ENCODE assay signal across 13 cellular contexts in the genomic region with DNA sequence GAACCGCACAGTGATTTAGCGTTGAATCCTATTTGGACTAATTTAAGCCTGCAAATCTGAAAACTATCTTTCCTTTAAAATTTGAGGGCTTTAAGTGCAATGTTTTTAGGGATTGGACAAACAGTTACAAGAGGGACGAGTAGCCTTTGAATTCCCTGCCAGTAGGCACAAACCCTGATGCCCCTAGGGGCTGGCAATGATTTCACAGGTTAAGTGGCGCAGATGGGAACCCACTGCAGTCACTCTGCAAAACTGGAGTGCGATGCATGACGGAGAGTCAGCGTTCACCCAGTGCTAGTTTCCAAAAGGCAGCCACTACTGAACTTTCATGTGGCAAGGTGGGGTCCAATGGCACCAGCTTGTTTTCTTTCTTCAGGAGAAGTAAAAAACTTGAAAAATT.
DNase-seq lines count a peak whose midpoint lies in the region; ATAC-seq and TF ChIP-seq lines count a peak whose summit lies in the region.
"Had no signal": no experiment of that assay in that cellular context is flagged by ENCODE, and none has a peak within 500 bp of the region (broad histone marks: within the 10 kb centered on the region; RNA-seq: fewer than 3 reads in every experiment).

No MANE protein-coding gene starts in this region.

- H3K9me3 ChIP-seq in osteoblast (ENCODE audit: low read depth, low read length), result no peaks in the 10 kb centered on the region
- H3K9me3 ChIP-seq: spleen had no signal

- no peaks in the 10 kb centered on the region for H4K20me1 ChIP-seq in osteoblast (ENCODE audit: insufficient read depth, low read length)

- in situ Hi-C loops in brain microvascular endothelial cell (cut with HindIII; ENCODE audit: low pct_ligation_motif_present, low sequenced_read_pairs), result no loop called here

- H3K4me3 ChIP-seq in brain microvascular endothelial cell (ENCODE audit: low read depth, low read length), result no peak overlapping the region
- H3K4me3 ChIP-seq in osteoblast (ENCODE audit: insufficient read depth, low read length), result no peak overlapping the region
- H3K4me3 ChIP-seq: spleen had no signal

- no peaks in the 10 kb centered on the region for H3K36me3 ChIP-seq in brain microvascular endothelial cell (replicated peaks)
- no peaks in the 10 kb centered on the region for H3K36me3 ChIP-seq in osteoblast (ENCODE audit: insufficient read depth, low read length)
- H3K36me3 ChIP-seq: spleen had no signal

- peaks cover 7% of the 10 kb centered on the region for H3K79me2 ChIP-seq in osteoblast (ENCODE audit: insufficient read depth, low read length)

- TF ChIP-seq CTCF in brain microvascular endothelial cell (IDR thresholded peaks at IDR 0.05; ENCODE audit: low read depth, low read length, missing control alignments) (peak; percentile 39), osteoblast (IDR thresholded peaks at IDR 0.05; ENCODE audit: extremely low read depth, low read depth, low read length) (no peak)

- DNase-seq in DMS153 (lab: John Stamatoyannopoulos, UW), result peak; percentile 18
- DNase-seq in DMS153 treated with DMSO at 0.1 percent for 48 hours (lab: John Stamatoyannopoulos, UW; ENCODE audit: unreplicated experiment), result no peak
- peak; percentile 39 for DNase-seq in NCI-H1694 (lab: John Stamatoyannopoulos, UW)
- no peak for DNase-seq in brain microvascular endothelial cell
- DNase-seq in osteoblast (ENCODE audit: insufficient read length, low spot score, missing footprints), result no peak
- DNase-seq in AG20443 (ENCODE audit: low spot score), result no peak
- no peak for DNase-seq in T-helper 1 cell
- DNase-seq: activated CD8-positive, alpha-beta T cell treated with anti-CD3 and anti-CD28 coated beads, Interleukin-2, amount 10 ng/mL, durations not matched to agents 7 days and 5 days; activated gamma-delta T cell treated with Interleukin-2 at 50 U/mL for 16 hours; OCI-M1; spleen had no signal

- H3K4me1 ChIP-seq in osteoblast (ENCODE audit: insufficient read depth, low read length), result peaks cover 39% of the 10 kb centered on the region
- H3K4me1 ChIP-seq: spleen had no signal

- no peaks in the 10 kb centered on the region for H3K27me3 ChIP-seq in brain microvascular endothelial cell (replicated peaks)
- H3K27me3 ChIP-seq in osteoblast (ENCODE audit: insufficient read depth, low read length), result no peaks in the 10 kb centered on the region

- H2AFZ ChIP-seq in osteoblast (ENCODE audit: low read length), result no peak overlapping the region

- H3K27ac ChIP-seq in brain microvascular endothelial cell (no peak overlapping the region), osteoblast (ENCODE audit: low read depth, low read length) (peak overlapping the region; percentile 96)
- H3K27ac ChIP-seq: 22Rv1, spleen had no signal

- no peak overlapping the region for H3K4me2 ChIP-seq in osteoblast (ENCODE audit: insufficient read depth, low read length)

- no peak for ATAC-seq in HG02870 (IDR thresholded peaks at IDR 0.05; ENCODE audit: unreplicated experiment)
- ATAC-seq: activated CD8-positive, alpha-beta T cell treated with anti-CD3 and anti-CD28 coated beads, Interleukin-2, amount 10 ng/mL, durations not matched to agents 7 days and 5 days had no signal

Comparison
In these comparisons a context has a peak if more than half of its experiments do, and no peak if none do; other contexts are left out.
1. DNase-seq: peak in DMS153 (single experiment) and NCI-H1694 (single experiment); none in DMS153 treated with DMSO at 0.1 percent for 48 hours (single experiment), brain microvascular endothelial cell (single experiment), osteoblast (single experiment), AG20443 (single experiment) and T-helper 1 cell (0 of 5).